In genomic region chr16:27408012-27408601, GRCh38 we compare ENCODE assay signal across 1 cellular context.
A peak's percentile ranks its signal among the peaks of the same experiment; 100 is the strongest.
TF ChIP-seq lines count a peak whose summit lies in the region.

No MANE protein-coding gene starts in this region.

TF ChIP-seq in GM12878, 131 proteins besides CTCF, POLR2A, EP300 and RAD21 (continued from another document):
- no peak for TF ChIP-seq ZBTB11 (CRISPR knock-in tag; IDR thresholded peaks at IDR 0.05)
- no peak for TF ChIP-seq ETV6 (conservative IDR thresholded peaks at IDR 0.05 in 1 of 2, IDR thresholded peaks at IDR 0.05 in 1 of 2; ENCODE audit: borderline replicate concordance in 1 of 2, low read depth in 1 of 2)
- no peak for TF ChIP-seq RAD51 (IDR thresholded peaks at IDR 0.05)
- TF ChIP-seq HDAC2 (IDR thresholded peaks at IDR 0.05): no peak
- TF ChIP-seq NR2F1 (conservative IDR thresholded peaks at IDR 0.05): no peak
- no peak for TF ChIP-seq GABPA (IDR thresholded peaks at IDR 0.05; ENCODE audit: low read depth)
- no peak for TF ChIP-seq JUND (IDR thresholded peaks at IDR 0.05; ENCODE audit: low read depth, low read length)
- TF ChIP-seq HCFC1 (IDR thresholded peaks at IDR 0.05; ENCODE audit: low read length): no peak; the same call in 1 of the 2 replicates
- no peak for TF ChIP-seq E2F8 (IDR thresholded peaks at IDR 0.05; ENCODE audit: low read depth, partially characterized antibody)
- TF ChIP-seq ASH2L (IDR thresholded peaks at IDR 0.05; ENCODE audit: borderline replicate concordance, low read depth): no peak
- TF ChIP-seq SRF (IDR thresholded peaks at IDR 0.05; ENCODE audit: low read depth in 2 of 2, low read length in 2 of 2): peak in 1 of 2 experiments; percentile 57; a peak in 1 of 4 replicates
- TF ChIP-seq MTA2 (IDR thresholded peaks at IDR 0.05; ENCODE audit: low read depth): no peak
- TF ChIP-seq CHD2 (IDR thresholded peaks at IDR 0.05; ENCODE audit: borderline replicate concordance, low read depth, low read length): no peak
- TF ChIP-seq PML (IDR thresholded peaks at IDR 0.05; ENCODE audit: low read length): no peak
- TF ChIP-seq BCLAF1 (IDR thresholded peaks at IDR 0.05): no peak
- TF ChIP-seq NRF1 (conservative IDR thresholded peaks at IDR 0.05; ENCODE audit: low read depth, low read length): no peak
- no peak for TF ChIP-seq PAX5 (IDR thresholded peaks at IDR 0.05; ENCODE audit: borderline replicate concordance, low read depth, low read length)
- TF ChIP-seq POLR2AphosphoS5 (IDR thresholded peaks at IDR 0.05; ENCODE audit: low read length): peak; percentile 91
- 0 out of 2 replicates have a peak, but pooled peaks have one; percentile 8 for TF ChIP-seq IRF4 (IDR thresholded peaks at IDR 0.05; ENCODE audit: low read depth, low read length)
- no peak for TF ChIP-seq EED (IDR thresholded peaks at IDR 0.05; ENCODE audit: low read depth)
- TF ChIP-seq HDAC6 (IDR thresholded peaks at IDR 0.05; ENCODE audit: unreplicated experiment): no peak
- 0 out of 2 replicates have a peak, but pooled peaks have one; percentile 33 for TF ChIP-seq ZNF207 (IDR thresholded peaks at IDR 0.05; ENCODE audit: borderline replicate concordance)
- no peak for TF ChIP-seq YBX1 (IDR thresholded peaks at IDR 0.05)
- no peak for TF ChIP-seq CEBPZ (IDR thresholded peaks at IDR 0.05; ENCODE audit: low read depth, low read length)
- peak; percentile 19; the same call in 1 of the 2 replicates for TF ChIP-seq ZBED1 (IDR thresholded peaks at IDR 0.05; ENCODE audit: borderline replicate concordance)
- no peak for TF ChIP-seq HDGF (IDR thresholded peaks at IDR 0.05)
- peak; percentile 76 for TF ChIP-seq SMAD5 (IDR thresholded peaks at IDR 0.05; ENCODE audit: low read depth)
- TF ChIP-seq IKZF1 (conservative IDR thresholded peaks at IDR 0.05): no peak
- peak; percentile 63 for TF ChIP-seq ATF7 (IDR thresholded peaks at IDR 0.05; ENCODE audit: low read depth)
- TF ChIP-seq WRNIP1 (IDR thresholded peaks at IDR 0.05; ENCODE audit: borderline replicate concordance, low read depth, low read length): no peak
- no peak for TF ChIP-seq STAT1 (conservative IDR thresholded peaks at IDR 0.05)
- TF ChIP-seq MYB (IDR thresholded peaks at IDR 0.05; ENCODE audit: borderline replicate concordance, low read depth, low read length): no peak
- TF ChIP-seq NFXL1 (IDR thresholded peaks at IDR 0.05; ENCODE audit: borderline replicate concordance): no peak
- TF ChIP-seq CREM (IDR thresholded peaks at IDR 0.05; ENCODE audit: low read depth): 0 out of 2 replicates have a peak, but pooled peaks have one; percentile 44
- TF ChIP-seq CEBPB (IDR thresholded peaks at IDR 0.05; ENCODE audit: borderline replicate concordance in 1 of 2, low read depth in 2 of 2, low read length in 2 of 2): no peak
- TF ChIP-seq MEF2A (IDR thresholded peaks at IDR 0.05; ENCODE audit: insufficient read depth, low read depth, low read length): no peak
- no peak for TF ChIP-seq NFIC (IDR thresholded peaks at IDR 0.05; ENCODE audit: low read depth, low read length)
- 0 out of 2 replicates have a peak, but pooled peaks have one; percentile 45 for TF ChIP-seq JUNB (IDR thresholded peaks at IDR 0.05)
- TF ChIP-seq NBN (IDR thresholded peaks at IDR 0.05): no peak
- no peak for TF ChIP-seq ZZZ3 (IDR thresholded peaks at IDR 0.05; ENCODE audit: control insufficient read depth, insufficient read length, low read depth)
- TF ChIP-seq ESRRA (IDR thresholded peaks at IDR 0.05; ENCODE audit: low read length): no peak
- 0 out of 2 replicates have a peak, but pooled peaks have one; percentile 11 for TF ChIP-seq RB1 (IDR thresholded peaks at IDR 0.05; ENCODE audit: borderline replicate concordance)
- no peak for TF ChIP-seq CREB1 (IDR thresholded peaks at IDR 0.05; ENCODE audit: low read depth)
- TF ChIP-seq KDM1A (IDR thresholded peaks at IDR 0.05; ENCODE audit: borderline replicate concordance): no peak
- no peak for TF ChIP-seq ZNF274 (IDR thresholded peaks at IDR 0.05; ENCODE audit: insufficient read depth, insufficient read length)
- TF ChIP-seq USF2 (IDR thresholded peaks at IDR 0.05; ENCODE audit: borderline replicate concordance, low read depth, low read length): no peak
- no peak for TF ChIP-seq MAX (IDR thresholded peaks at IDR 0.05; ENCODE audit: low read depth, low read length)
- no peak; the same call in 1 of the 2 replicates for TF ChIP-seq GATAD2B (conservative IDR thresholded peaks at IDR 0.05; ENCODE audit: low read depth)
- TF ChIP-seq STAT3 (IDR thresholded peaks at IDR 0.05; ENCODE audit: low read depth, low read length): no peak
- no peak for TF ChIP-seq RELA (IDR thresholded peaks at IDR 0.05; ENCODE audit: borderline replicate concordance, partially characterized antibody)
- no peak for TF ChIP-seq CBX3 (IDR thresholded peaks at IDR 0.05; ENCODE audit: borderline replicate concordance, low read depth)
- no peak for TF ChIP-seq ATF3 (IDR thresholded peaks at IDR 0.05; ENCODE audit: borderline replicate concordance, extremely low read depth, low read depth, low read length)
- TF ChIP-seq ELK1 (IDR thresholded peaks at IDR 0.05; ENCODE audit: low read depth, low read length): no peak
- no peak for TF ChIP-seq FOXK2 (IDR thresholded peaks at IDR 0.05)
- TF ChIP-seq TCF12 (IDR thresholded peaks at IDR 0.05; ENCODE audit: low read depth, low read length): 0 out of 2 replicates have a peak, but pooled peaks have one; percentile 50
- no peak for TF ChIP-seq IRF3 (IDR thresholded peaks at IDR 0.05)
- TF ChIP-seq SREBF1 (IDR thresholded peaks at IDR 0.05; ENCODE audit: low read length): no peak
- no peak for TF ChIP-seq SIX5 (IDR thresholded peaks at IDR 0.05; ENCODE audit: low read depth, low read length, severe bottlenecking)
